In genomic region chr12:43891856-43892574, GRCh38 we compare ENCODE assay signal across 1 cellular context.
TF ChIP-seq lines count a peak whose summit lies in the region.

No MANE protein-coding gene starts in this region.

TF ChIP-seq in HepG2, 621 proteins besides CTCF, POLR2A, EP300 and RAD21 (continued from another document):
- TF ChIP-seq SRF (IDR thresholded peaks at IDR 0.05; ENCODE audit: low read depth, low read length) (no peak), NFE2L2 (IDR thresholded peaks at IDR 0.05; ENCODE audit: low read length) (no peak), CHCHD3 (CRISPR knock-in tag; IDR thresholded peaks at IDR 0.05) (no peak), MAFF (IDR thresholded peaks at IDR 0.05; ENCODE audit: low read depth, low read length) (peak; percentile 36; the same call in 1 of the 2 replicates)
